Comparison of ENCODE assay signal across 1 cellular context in the genomic region with DNA sequence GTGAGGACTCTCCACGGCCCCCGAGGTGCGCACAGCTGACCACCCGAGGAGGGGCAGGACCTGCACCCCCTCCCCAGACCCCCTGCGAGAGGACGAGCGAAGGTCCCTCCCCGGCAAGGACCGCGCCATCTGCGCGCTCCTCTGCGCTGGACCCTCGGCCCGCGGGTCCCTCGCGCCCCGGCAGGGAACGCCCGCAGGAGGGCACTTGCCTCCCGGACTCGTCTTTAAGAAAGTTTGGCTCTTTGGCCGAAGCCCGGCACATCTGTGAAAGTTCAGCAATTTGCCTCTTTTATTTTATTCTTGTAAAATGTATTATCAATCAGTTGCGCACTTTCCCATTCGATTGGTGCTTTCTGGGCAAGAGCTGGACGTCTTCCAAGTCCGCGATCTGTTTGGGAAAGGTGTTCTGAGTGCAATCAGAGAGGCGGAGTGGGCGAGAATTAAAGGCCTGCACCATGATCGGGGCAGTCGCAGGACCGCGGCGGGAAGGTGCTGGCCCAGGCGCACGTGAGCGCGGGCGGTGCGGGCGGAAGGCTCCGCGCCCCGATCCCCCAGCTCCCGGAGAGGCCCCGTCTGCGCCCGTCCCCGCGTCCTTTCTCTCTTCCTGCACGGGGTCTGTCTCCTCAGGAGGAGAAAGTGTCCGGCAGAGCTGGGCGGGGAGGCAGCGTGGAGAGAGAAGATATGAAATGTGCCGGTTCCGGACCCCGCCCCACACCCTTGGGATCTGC.
TF ChIP-seq lines count a peak whose summit lies in the region.

No MANE protein-coding gene starts in this region.

TF ChIP-seq in HepG2, 621 proteins besides CTCF, POLR2A, EP300 and RAD21 (continued from another document and continues in another):
- TF ChIP-seq CEBPZ (IDR thresholded peaks at IDR 0.05; ENCODE audit: low read length) (no peak), MAX (IDR thresholded peaks at IDR 0.05) (peak; percentile 81), PRDM4 (CRISPR knock-in tag; IDR thresholded peaks at IDR 0.05; ENCODE audit: borderline replicate concordance) (no peak), ZNF451 (CRISPR knock-in tag; IDR thresholded peaks at IDR 0.05) (no peak), ZNF614 (CRISPR knock-in tag; IDR thresholded peaks at IDR 0.05; ENCODE audit: borderline replicate concordance) (no peak), HDAC2 (CRISPR knock-in tag; IDR thresholded peaks at IDR 0.05) (no peak), MED13 (CRISPR knock-in tag; IDR thresholded peaks at IDR 0.05) (no peak), FOXC1 (CRISPR knock-in tag; IDR thresholded peaks at IDR 0.05; ENCODE audit: borderline replicate concordance) (0 out of 2 replicates have a peak, but pooled peaks have one; percentile 4), PRPF4 (IDR thresholded peaks at IDR 0.05; ENCODE audit: low read depth, low read length, poor library complexity, severe bottlenecking) (no peak), PTBP1 (IDR thresholded peaks at IDR 0.05; ENCODE audit: low read depth, low read length, poor library complexity, severe bottlenecking) (no peak), TBX3 (IDR thresholded peaks at IDR 0.05; ENCODE audit: borderline replicate concordance) (0 out of 2 replicates have a peak, but pooled peaks have one; percentile 11), ARHGAP35 (CRISPR knock-in tag; IDR thresholded peaks at IDR 0.05; ENCODE audit: borderline replicate concordance) (peak; percentile 73; the same call in 1 of the 2 replicates), ZNF225 (CRISPR knock-in tag; IDR thresholded peaks at IDR 0.05) (no peak; the same call in 1 of the 2 replicates), MTF1 (CRISPR knock-in tag; IDR thresholded peaks at IDR 0.05) (no peak), TEAD3 (CRISPR knock-in tag; optimal IDR thresholded peaks at IDR 0.05; ENCODE audit: borderline replicate concordance) (no peak), MLX (CRISPR knock-in tag; IDR thresholded peaks at IDR 0.05) (no peak), ZNF646 (CRISPR knock-in tag; IDR thresholded peaks at IDR 0.05) (no peak), ZNF432 (CRISPR knock-in tag; IDR thresholded peaks at IDR 0.05; ENCODE audit: borderline replicate concordance) (no peak), CC2D1A (CRISPR knock-in tag; IDR thresholded peaks at IDR 0.05) (no peak), SAFB2 (CRISPR knock-in tag; IDR thresholded peaks at IDR 0.05; ENCODE audit: borderline replicate concordance, low read depth) (no peak), ZNF530 (CRISPR knock-in tag; IDR thresholded peaks at IDR 0.05; ENCODE audit: low read depth) (no peak), ZNF282 (IDR thresholded peaks at IDR 0.05; ENCODE audit: partially characterized antibody) (no peak)
- TF ChIP-seq, protein P1, sequence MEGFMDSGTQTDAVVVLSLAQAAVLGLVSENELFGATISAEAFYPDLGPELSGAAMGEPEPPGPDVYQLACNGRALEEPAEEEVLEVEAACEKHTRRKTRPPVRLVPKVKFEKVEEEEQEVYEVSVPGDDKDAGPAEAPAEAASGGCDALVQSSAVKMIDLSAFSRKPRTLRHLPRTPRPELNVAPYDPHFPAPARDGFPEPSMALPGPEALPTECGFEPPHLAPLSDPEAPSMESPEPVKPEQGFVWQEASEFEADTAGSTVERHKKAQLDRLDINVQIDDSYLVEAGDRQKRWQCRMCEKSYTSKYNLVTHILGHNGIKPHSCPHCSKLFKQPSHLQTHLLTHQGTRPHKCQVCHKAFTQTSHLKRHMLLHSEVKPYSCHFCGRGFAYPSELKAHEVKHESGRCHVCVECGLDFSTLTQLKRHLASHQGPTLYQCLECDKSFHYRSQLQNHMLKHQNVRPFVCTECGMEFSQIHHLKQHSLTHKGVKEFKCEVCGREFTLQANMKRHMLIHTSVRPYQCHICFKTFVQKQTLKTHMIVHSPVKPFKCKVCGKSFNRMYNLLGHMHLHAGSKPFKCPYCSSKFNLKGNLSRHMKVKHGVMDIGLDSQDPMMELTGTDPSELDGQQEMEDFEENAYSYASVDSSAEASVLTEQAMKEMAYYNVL (CRISPR knock-in tag; IDR thresholded peaks at IDR 0.05; ENCODE audit: borderline replicate concordance): no peak
- TF ChIP-seq, protein P2, sequence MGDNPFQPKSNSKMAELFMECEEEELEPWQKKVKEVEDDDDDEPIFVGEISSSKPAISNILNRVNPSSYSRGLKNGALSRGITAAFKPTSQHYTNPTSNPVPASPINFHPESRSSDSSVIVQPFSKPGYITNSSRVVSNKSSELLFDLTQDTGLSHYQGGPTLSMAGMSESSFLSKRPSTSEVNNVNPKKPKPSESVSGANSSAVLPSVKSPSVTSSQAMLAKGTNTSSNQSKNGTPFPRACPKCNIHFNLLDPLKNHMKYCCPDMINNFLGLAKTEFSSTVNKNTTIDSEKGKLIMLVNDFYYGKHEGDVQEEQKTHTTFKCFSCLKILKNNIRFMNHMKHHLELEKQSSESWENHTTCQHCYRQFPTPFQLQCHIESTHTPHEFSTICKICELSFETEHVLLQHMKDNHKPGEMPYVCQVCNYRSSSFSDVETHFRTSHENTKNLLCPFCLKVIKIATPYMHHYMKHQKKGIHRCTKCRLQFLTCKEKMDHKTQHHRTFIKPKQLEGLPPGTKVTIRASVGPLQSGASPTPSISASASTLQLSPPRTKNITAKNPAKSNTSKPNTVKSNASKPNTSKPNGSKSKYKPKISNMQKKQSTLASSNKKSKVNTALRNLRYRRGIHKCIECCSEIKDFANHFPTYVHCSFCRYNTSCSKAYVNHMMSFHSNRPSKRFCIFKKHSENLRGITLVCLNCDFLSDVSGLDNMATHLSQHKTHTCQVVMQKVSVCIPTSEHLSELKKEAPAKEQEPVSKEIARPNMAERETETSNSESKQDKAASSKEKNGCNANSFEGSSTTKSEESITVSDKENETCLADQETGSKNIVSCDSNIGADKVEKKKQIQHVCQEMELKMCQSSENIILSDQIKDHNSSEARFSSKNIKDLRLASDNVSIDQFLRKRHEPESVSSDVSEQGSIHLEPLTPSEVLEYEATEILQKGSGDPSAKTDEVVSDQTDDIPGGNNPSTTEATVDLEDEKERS (CRISPR knock-in tag; IDR thresholded peaks at IDR 0.05): 0 out of 2 replicates have a peak, but pooled peaks have one; percentile 7
- TF ChIP-seq, protein P3, sequence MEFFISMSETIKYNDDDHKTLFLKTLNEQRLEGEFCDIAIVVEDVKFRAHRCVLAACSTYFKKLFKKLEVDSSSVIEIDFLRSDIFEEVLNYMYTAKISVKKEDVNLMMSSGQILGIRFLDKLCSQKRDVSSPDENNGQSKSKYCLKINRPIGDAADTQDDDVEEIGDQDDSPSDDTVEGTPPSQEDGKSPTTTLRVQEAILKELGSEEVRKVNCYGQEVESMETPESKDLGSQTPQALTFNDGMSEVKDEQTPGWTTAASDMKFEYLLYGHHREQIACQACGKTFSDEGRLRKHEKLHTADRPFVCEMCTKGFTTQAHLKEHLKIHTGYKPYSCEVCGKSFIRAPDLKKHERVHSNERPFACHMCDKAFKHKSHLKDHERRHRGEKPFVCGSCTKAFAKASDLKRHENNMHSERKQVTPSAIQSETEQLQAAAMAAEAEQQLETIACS (CRISPR knock-in tag; IDR thresholded peaks at IDR 0.05): no peak
- TF ChIP-seq, protein P4, sequence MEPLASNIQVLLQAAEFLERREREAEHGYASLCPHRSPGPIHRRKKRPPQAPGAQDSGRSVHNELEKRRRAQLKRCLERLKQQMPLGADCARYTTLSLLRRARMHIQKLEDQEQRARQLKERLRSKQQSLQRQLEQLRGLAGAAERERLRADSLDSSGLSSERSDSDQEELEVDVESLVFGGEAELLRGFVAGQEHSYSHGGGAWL (CRISPR knock-in tag; IDR thresholded peaks at IDR 0.05): peak; percentile 16; the same call in 1 of the 2 replicates
